Comparison of ENCODE assay signal across 8 cellular contexts in genomic region chr9:137129089-137129455, GRCh38. TPM values are rescaled to one million over a fixed set of nuclear protein-coding genes. Genes with fewer than 3 reads are reported as not detected.
DNase-seq lines count a peak whose midpoint lies in the region; ATAC-seq, FAIRE-seq and TF ChIP-seq lines count a peak whose summit lies in the region.

No MANE protein-coding gene starts in this region.

- FAIRE-seq in pancreas (lab: Jason Lieb, UNC), result no peak

- WGBS in pancreas, 2 donors, result 2% methylated on average over 21 to 26 of the region's 26 CpGs

- CTCF ChIA-PET in HEK293 (lab: Yijun Ruan, JAX) (interaction anchor here (0.7 to 2.2 kb wide), 9 partner anchors 11 to 219 kb away, joined by 3 to 9 read pairs (median 6); partner anchors contain the start of genes LRRC26 and RNF224), T-cell (lab: Charles Lee) (interaction anchor here in 1 of 2 donors (0.9 to 1.8 kb wide), 6 partner anchors 33 to 127 kb away, joined by 3 to 15 read pairs (median 3); partner anchors contain the start of genes ANAPC2 and SSNA1)

- H3K27me3 Mint-ChIP-seq in T-cell, result peaks cover 3 to 11% of the 10 kb centered on the region in 2 donors

- peak overlapping the region; percentile 90 for H3K4me3 ChIP-seq in DOHH2 (ENCODE audit: low read length)
- H3K4me3 ChIP-seq in HEK293 (ENCODE audit: low read depth, low read length), result peak overlapping the region; percentile 88
- peak overlapping the region; percentile 81 for H3K4me3 ChIP-seq in fibroblast of the aortic adventitia (ENCODE audit: low read depth, low read length)
- H3K4me3 ChIP-seq in pancreas, result peak overlapping the region; percentile 61 to 82 (median 74)

- H3K79me2 ChIP-seq in DOHH2 (ENCODE audit: control insufficient read depth, low read length), result peaks cover 68% of the 10 kb centered on the region

- H3K27ac ChIP-seq in DOHH2 (ENCODE audit: low read depth, low read length) (peak overlapping the region; percentile 88), HEK293 (ENCODE audit: extremely low read depth, low read depth, low read length) (peak overlapping the region; percentile 66), pancreas (peak overlapping the region; percentile 75 to 90 (median 84))

- peaks cover 37% of the 10 kb centered on the region for H3F3A ChIP-seq in DOHH2 (ENCODE audit: control insufficient read depth, insufficient read depth)

- DNase-seq in T-cell (peak in 2 of 34 experiments; percentile 2 to 35), fibroblast of the aortic adventitia (ENCODE audit: low read depth) (peak; percentile 13), pancreas (peak in 4 of 6 donors; percentile 40 to 71 (median 64)), NCI-H2227 (lab: John Stamatoyannopoulos, UW; ENCODE audit: unreplicated experiment) (no peak), foreskin melanocyte (no peak)

- H3K4me1 Mint-ChIP-seq in T-cell, result peaks cover 27 to 32% (median 30%) of the 10 kb centered on the region in 3 donors

- no peaks in the 10 kb centered on the region for H3K27me3 ChIP-seq in DOHH2 (ENCODE audit: control insufficient read depth, low read length)
- no peaks in the 10 kb centered on the region for H3K27me3 ChIP-seq in pancreas

- POLR2A ChIA-PET in HEK293 (lab: Yijun Ruan, JAX), result interaction anchor here (0.9 to 4.8 kb wide), 40 partner anchors 10 to 489 kb away, joined by 3 to 53 read pairs (median 7); partner anchors contain the start of genes AJM1, ANAPC2, CYSRT1 and GRIN1
- POLR2A ChIA-PET in T-cell (lab: Charles Lee), result interaction anchor here (0.8 to 1.2 kb wide), 3 partner anchors 15 to 112 kb away, joined by 3 read pairs; partner anchors contain the start of gene TUBB4B (in 1 of the 2)

- H3K9me3 ChIP-seq in DOHH2 (ENCODE audit: control insufficient read depth, insufficient read depth, low read length), result no peaks in the 10 kb centered on the region
- no peaks in the 10 kb centered on the region for H3K9me3 ChIP-seq in HEK293 (ENCODE audit: control insufficient read depth, insufficient read depth, low read depth, low read length)
- no peaks in the 10 kb centered on the region for H3K9me3 ChIP-seq in pancreas

- no peaks in the 10 kb centered on the region for H3K9me2 ChIP-seq in DOHH2 (replicated peaks; ENCODE audit: control insufficient read depth, low read length)

- ATAC-seq in T-cell (replicated peaks in 1 of 4) (peak; percentile 0 to 6 (median 2)), pancreas (peak; percentile 8 to 24 (median 22))
- no peak for ATAC-seq in activated CD4-positive, CD25-positive, alpha-beta regulatory T cell treated with anti-CD3 and anti-CD28 coated beads, Interleukin-2, amount 50 U/mL, for 24 hours

- H3K4me1 ChIP-seq in DOHH2 (ENCODE audit: control insufficient read depth, low read length) (peaks cover 38% of the 10 kb centered on the region), HEK293 (ENCODE audit: control insufficient read depth, insufficient read depth, low read length) (no peaks in the 10 kb centered on the region), pancreas (peaks cover 8 to 19% (median 11%) of the 10 kb centered on the region in 3 donors)

- H3K36me3 Mint-ChIP-seq in T-cell, result no peaks in the 10 kb centered on the region

- H3K27ac Mint-ChIP-seq in T-cell, result peak overlapping the region; percentile 89 to 97

- H3K4me3 Mint-ChIP-seq in T-cell, result peak overlapping the region; percentile 82 to 92 (median 85)

- H3K9me3 Mint-ChIP-seq in T-cell, result no peaks in the 10 kb centered on the region

- no peak for TF ChIP-seq CTCF in DOHH2 (IDR thresholded peaks at IDR 0.05; ENCODE audit: low read depth, low read length, poor library complexity, severe bottlenecking)
- TF ChIP-seq CTCF in HEK293 (tag by site-specific recombination; IDR thresholded peaks at IDR 0.05), result no peak
- TF ChIP-seq CTCF in fibroblast of the aortic adventitia (IDR thresholded peaks at IDR 0.05; ENCODE audit: insufficient read depth, low read length), result no peak
- TF ChIP-seq CTCF in pancreas (IDR thresholded peaks at IDR 0.05), result no peak

- H3K4me2 ChIP-seq in DOHH2 (ENCODE audit: low read length), result peak overlapping the region; percentile 93

- no peaks in the 10 kb centered on the region; the same call in 1 of the 2 replicates for H4K20me1 ChIP-seq in DOHH2 (ENCODE audit: control insufficient read depth, insufficient read depth, low read depth, low read length)

- intact Hi-C loops in pancreas (cut with DNase I), result no loop called here

- H3K36me3 ChIP-seq in DOHH2 (ENCODE audit: control insufficient read depth, low read length) (peaks cover 28% of the 10 kb centered on the region), HEK293 (ENCODE audit: control insufficient read depth in 2 of 2, insufficient read depth in 1 of 2, low read length in 2 of 2) (no peaks in the 10 kb centered on the region), pancreas (no peaks in the 10 kb centered on the region)

TF ChIP-seq in HEK293, 187 proteins besides CTCF, POLR2A, EP300 and RAD21:
- TF ChIP-seq SCRT2 (tag by site-specific recombination; IDR thresholded peaks at IDR 0.05) (peak; percentile 99), SCRT1 (tag by site-specific recombination; IDR thresholded peaks at IDR 0.05; ENCODE audit: borderline replicate concordance) (peak; percentile 94), ZNF600 (tag by site-specific recombination; IDR thresholded peaks at IDR 0.05) (0 out of 2 replicates have a peak, but pooled peaks have one; percentile 34), ZNF354C (tag by site-specific recombination; IDR thresholded peaks at IDR 0.05; ENCODE audit: borderline replicate concordance, low read depth) (no peak), ZFHX2 (tag by site-specific recombination; conservative IDR thresholded peaks at IDR 0.05) (0 out of 2 replicates have a peak, but pooled peaks have one; percentile 20), ZBTB48 (tag by site-specific recombination; IDR thresholded peaks at IDR 0.05) (no peak)
TF ChIP-seq in HEK293: peak in this region for 4.

RNA-seq across cellular contexts. Expression of gene GRIN1, which starts 9.9 kb away (rescaled TPM):
- not detected for total RNA-seq in T-cell
- total RNA-seq in fibroblast of the aortic adventitia (ENCODE audit: low replicate concordance), result not detected in 2 replicates
- total RNA-seq in pancreas, result under 1 TPM in 4 of 6 donors, not detected in 2; 0.08 to 0.44 (median 0.22) TPM
- under 1 TPM; 0.21 to 0.53 TPM for polyA plus RNA-seq in pancreas

RNA-seq across cellular contexts. Expression of gene DPP7, which starts 14.5 kb away (rescaled TPM):
- total RNA-seq in T-cell (100 to 1,000 TPM; 246 to 469 (median 425) TPM), fibroblast of the aortic adventitia (ENCODE audit: low replicate concordance) (69.5 and 72.3 TPM in 2 replicates), pancreas (100 to 1,000 TPM in 2 of 6 donors, 10 to 100 TPM in 4; 87.3 to 113 (median 98.8) TPM)
- polyA plus RNA-seq in pancreas, result 100 to 1,000 TPM; 497 to 526 TPM

RNA-seq across cellular contexts. Expression of gene LRRC26, which starts 40.8 kb away (rescaled TPM):
- total RNA-seq in T-cell (not detected), fibroblast of the aortic adventitia (ENCODE audit: low replicate concordance) (not detected in 2 replicates), pancreas (under 1 TPM; 0.28 to 0.90 (median 0.49) TPM)
- not detected for polyA plus RNA-seq in pancreas

RNA-seq across cellular contexts. Expression of gene MAN1B1, which starts 42.3 kb away (rescaled TPM):
- total RNA-seq in T-cell (10 to 100 TPM; 62.0 to 91.5 (median 84.8) TPM), fibroblast of the aortic adventitia (ENCODE audit: low replicate concordance) (50.8 and 103 TPM in 2 replicates), pancreas (10 to 100 TPM; 22.0 to 33.5 (median 26.0) TPM)
- 10 to 100 TPM; 83.6 to 86.0 TPM for polyA plus RNA-seq in pancreas

RNA-seq across cellular contexts. Expression of gene TMEM210, which starts 42.8 kb away (rescaled TPM):
- total RNA-seq in T-cell, result not detected
- total RNA-seq in fibroblast of the aortic adventitia (ENCODE audit: low replicate concordance), result not detected in 2 replicates
- not detected for total RNA-seq in pancreas
- polyA plus RNA-seq in pancreas, result not detected

Comparison
In these comparisons a context has a peak if more than half of its experiments do, and no peak if none do; other contexts are left out.
1. ATAC-seq: peak in T-cell (4 of 4) and pancreas (4 of 4); none in activated CD4-positive, CD25-positive, alpha-beta regulatory T cell treated with anti-CD3 and anti-CD28 coated beads, Interleukin-2, amount 50 U/mL, for 24 hours (0 of 2).
2. DNase-seq: peak in fibroblast of the aortic adventitia (single experiment) and pancreas (4 of 6); none in NCI-H2227 (single experiment) and foreskin melanocyte (single experiment).
3. Peak in every context shown above with its lines, with median percentiles within 50 percentile points of each other: H3K27ac ChIP-seq and H3K4me3 ChIP-seq.